ENCODE assay signal across 8 cellular contexts in genomic region chr3:40452562-40452875, GRCh38. TPM values are rescaled to one million over a fixed set of nuclear protein-coding genes. Genes with fewer than 3 reads are reported as not detected.
A peak's percentile ranks its signal among the peaks of the same experiment; 100 is the strongest.
DNase-seq lines count a peak whose midpoint lies in the region; ATAC-seq, FAIRE-seq and TF ChIP-seq lines count a peak whose summit lies in the region.

No MANE protein-coding gene starts in this region.

- no peaks in the 10 kb centered on the region for H4K20me1 ChIP-seq in astrocyte (ENCODE audit: insufficient read depth, low read length)

- peak overlapping the region; percentile 98 for H3K27ac Mint-ChIP-seq in activated CD4-positive, alpha-beta T cell treated with anti-CD3 and anti-CD28 coated beads, Interleukin-2, amount 10 ng/mL, durations not matched to agents 7 days and 5 days
- H3K27ac Mint-ChIP-seq in astrocyte (ENCODE audit: unreplicated experiment), result peak overlapping the region; percentile 93

- peak overlapping the region; percentile 78 for H3K4me3 Mint-ChIP-seq in activated CD4-positive, alpha-beta T cell treated with anti-CD3 and anti-CD28 coated beads, Interleukin-2, amount 10 ng/mL, durations not matched to agents 7 days and 5 days
- H3K4me3 Mint-ChIP-seq in astrocyte (ENCODE audit: unreplicated experiment), result peak overlapping the region; percentile 91

- H3K9ac ChIP-seq in astrocyte (ENCODE audit: low read length) (peak overlapping the region; percentile 88), liver (ENCODE audit: low read depth in 1 of 2, low read length in 2 of 2) (peak overlapping the region; percentile 24 to 87)

- H3K36me3 Mint-ChIP-seq in activated CD4-positive, alpha-beta T cell treated with anti-CD3 and anti-CD28 coated beads, Interleukin-2, amount 10 ng/mL, durations not matched to agents 7 days and 5 days (ENCODE audit: low read depth), result peaks cover 4% of the 10 kb centered on the region
- H3K36me3 Mint-ChIP-seq in astrocyte (ENCODE audit: low read depth, unreplicated experiment), result no peaks in the 10 kb centered on the region

- no peaks in the 10 kb centered on the region for H3K9me3 ChIP-seq in astrocyte (ENCODE audit: insufficient read depth, low read depth, low read length)
- H3K9me3 ChIP-seq in liver (ENCODE audit: control insufficient read depth in 4 of 4, low read length in 3 of 4), result no peaks in the 10 kb centered on the region
- H3K9me3 ChIP-seq in thymus (ENCODE audit: control insufficient read depth), result no peaks in the 10 kb centered on the region

- no peaks in the 10 kb centered on the region for H3K36me3 ChIP-seq in astrocyte (ENCODE audit: insufficient read depth, low read length)
- peaks cover 0 to 2% (median 0%) of the 10 kb centered on the region in 4 donors for H3K36me3 ChIP-seq in liver (ENCODE audit: control insufficient read depth in 4 of 4, insufficient read depth in 3 of 4, low read depth in 1 of 4, low read length in 3 of 4)
- no peaks in the 10 kb centered on the region for H3K36me3 ChIP-seq in thymus (ENCODE audit: control insufficient read depth, insufficient read depth)

- H3K4me1 ChIP-seq in astrocyte (ENCODE audit: insufficient read depth, low read length) (peaks cover 4% of the 10 kb centered on the region), liver (ENCODE audit: control insufficient read depth in 4 of 4, insufficient read depth in 4 of 4, low read length in 3 of 4) (peaks cover 0 to 30% (median 15%) of the 10 kb centered on the region in 4 donors), thymus (ENCODE audit: control insufficient read depth, insufficient read depth, low read length) (peaks cover 13% of the 10 kb centered on the region)

- CTCF ChIA-PET in activated CD4-positive, alpha-beta T cell treated with anti-CD3 and anti-CD28 coated beads, Interleukin-2, amount 10 ng/mL, durations not matched to agents 7 days and 5 days (lab: Charles Lee), result interaction anchor here (1.4 to 1.5 kb wide), 2 partner anchors 27 to 126 kb away, joined by 4 to 6 read pairs; no protein-coding TSS in a partner anchor

- no peak for TF ChIP-seq RAD21 in liver (IDR thresholded peaks at IDR 0.05)

- peak overlapping the region; percentile 99 for H2AFZ ChIP-seq in astrocyte (ENCODE audit: low read depth, low read length)

- H3K27me3 Mint-ChIP-seq in activated CD4-positive, alpha-beta T cell treated with anti-CD3 and anti-CD28 coated beads, Interleukin-2, amount 10 ng/mL, durations not matched to agents 7 days and 5 days, result no peaks in the 10 kb centered on the region
- H3K27me3 Mint-ChIP-seq in astrocyte (ENCODE audit: low read depth, unreplicated experiment), result no peaks in the 10 kb centered on the region

- peak overlapping the region; percentile 91 for H3K4me3 ChIP-seq in astrocyte (ENCODE audit: insufficient read depth, low read depth, low read length)
- peak overlapping the region; percentile 45 to 86 (median 52) for H3K4me3 ChIP-seq in liver (ENCODE audit: low read depth in 1 of 3, low read length in 3 of 3)
- H3K4me3 ChIP-seq in thymus (ENCODE audit: low read length), result peak overlapping the region; percentile 59

- peaks cover 5% of the 10 kb centered on the region for H3K79me2 ChIP-seq in astrocyte (ENCODE audit: insufficient read depth, low read length)

- H3K4me2 ChIP-seq in astrocyte (ENCODE audit: low read length), result peak overlapping the region; percentile 93

- no peak for FAIRE-seq in astrocyte (lab: Jason Lieb, UNC)

- 2% methylated on average over 7 of the region's 7 CpGs for WGBS in liver
- 8% methylated on average over 7 of the region's 7 CpGs for WGBS in thymus

- no peak for DNase-seq in activated CD4-positive, alpha-beta T cell treated with anti-CD3 and anti-CD28 coated beads, Interleukin-2, amount 10 ng/mL, durations not matched to agents 7 days and 5 days
- no peak for DNase-seq in activated CD4-positive, alpha-beta T cell treated with anti-CD3 and anti-CD28 coated beads for 4 hours
- DNase-seq in astrocyte (ENCODE audit: low read depth), result no peak
- DNase-seq in NCI-H524 (lab: John Stamatoyannopoulos, UW), result no peak
- no peak for DNase-seq in NCI-H1436 (lab: John Stamatoyannopoulos, UW)

- ATAC-seq in HG03280 (IDR thresholded peaks at IDR 0.05; ENCODE audit: unreplicated experiment), result no peak

- H3K4me1 Mint-ChIP-seq in activated CD4-positive, alpha-beta T cell treated with anti-CD3 and anti-CD28 coated beads, Interleukin-2, amount 10 ng/mL, durations not matched to agents 7 days and 5 days, result peaks cover 42% of the 10 kb centered on the region
- H3K4me1 Mint-ChIP-seq in astrocyte (ENCODE audit: low read depth, unreplicated experiment), result peaks cover 2% of the 10 kb centered on the region

- H3K27me3 ChIP-seq in astrocyte (ENCODE audit: insufficient read depth, low read length), result no peaks in the 10 kb centered on the region
- no peaks in the 10 kb centered on the region for H3K27me3 ChIP-seq in liver (ENCODE audit: control insufficient read depth in 4 of 4, insufficient read depth in 4 of 4, low read length in 3 of 4)
- H3K27me3 ChIP-seq in thymus (ENCODE audit: control insufficient read depth, insufficient read depth), result no peaks in the 10 kb centered on the region

- TF ChIP-seq CTCF in astrocyte (IDR thresholded peaks at IDR 0.05; ENCODE audit: insufficient read depth, low read depth, low read length) (no peak), liver (IDR thresholded peaks at IDR 0.05; ENCODE audit: low read depth, low read length, missing input control) (no peak)

- POLR2A ChIA-PET in activated CD4-positive, alpha-beta T cell treated with anti-CD3 and anti-CD28 coated beads, Interleukin-2, amount 10 ng/mL, durations not matched to agents 7 days and 5 days (lab: Charles Lee), result interaction anchor here (0.6 kb wide), 1 partner anchor 12 kb away, joined by 8 read pairs; no protein-coding TSS in a partner anchor

- H3K9me3 Mint-ChIP-seq in activated CD4-positive, alpha-beta T cell treated with anti-CD3 and anti-CD28 coated beads, Interleukin-2, amount 10 ng/mL, durations not matched to agents 7 days and 5 days, result no peaks in the 10 kb centered on the region
- no peaks in the 10 kb centered on the region for H3K9me3 Mint-ChIP-seq in astrocyte (ENCODE audit: unreplicated experiment)

- H3K27ac ChIP-seq in astrocyte (ENCODE audit: low read depth, low read length) (peak overlapping the region; percentile 90), liver (ENCODE audit: low read depth in 1 of 2, low read length in 2 of 2) (peak overlapping the region; percentile 78 to 98), thymus (ENCODE audit: low read depth) (peak overlapping the region; percentile 92)

TF ChIP-seq in liver, 16 proteins besides CTCF, POLR2A, EP300 and RAD21:
- no peak for TF ChIP-seq GABPA (IDR thresholded peaks at IDR 0.05 in 1 of 2, conservative IDR thresholded peaks at IDR 0.05 in 1 of 2)
- no peak for TF ChIP-seq NR2F2 (IDR thresholded peaks at IDR 0.05)
- no peak for TF ChIP-seq EGR1 (IDR thresholded peaks at IDR 0.05; ENCODE audit: low read depth in 2 of 2)
- TF ChIP-seq RXRA (IDR thresholded peaks at IDR 0.05), result no peak
- no peak for TF ChIP-seq HNF4A (conservative IDR thresholded peaks at IDR 0.05)
- peak; percentile 11 for TF ChIP-seq TAF1 (conservative IDR thresholded peaks at IDR 0.05)
- TF ChIP-seq MAX (IDR thresholded peaks at IDR 0.05), result no peak
- no peak for TF ChIP-seq SP1 (IDR thresholded peaks at IDR 0.05)
- no peak for TF ChIP-seq ZBTB33 (IDR thresholded peaks at IDR 0.05)

RNA-seq across cellular contexts. Expression of gene RPL14, which starts 4.6 kb away (rescaled TPM):
- total RNA-seq in activated CD4-positive, alpha-beta T cell treated with anti-CD3 and anti-CD28 coated beads, Interleukin-2, amount 10 ng/mL, durations not matched to agents 7 days and 5 days, result 1,000 to 10,000 TPM; 2,359 to 2,726 TPM
- total RNA-seq in astrocyte (1,485 and 1,706 TPM in 2 replicates), liver (100 to 1,000 TPM in 1 of 2 donors, 10 to 100 TPM in 1; 82.6 to 169 TPM)
- polyA plus RNA-seq in liver (100 to 1,000 TPM; 201 to 383 TPM), thymus (2,475 TPM)

RNA-seq across cellular contexts. Expression of gene ZNF619, which starts 24.4 kb away (rescaled TPM):
- total RNA-seq in activated CD4-positive, alpha-beta T cell treated with anti-CD3 and anti-CD28 coated beads, Interleukin-2, amount 10 ng/mL, durations not matched to agents 7 days and 5 days, result 1 to 10 TPM; 9.5 to 9.8 TPM
- 2.9 and 3.4 TPM in 2 replicates for total RNA-seq in astrocyte
- 1 to 10 TPM; 4.9 to 5.9 TPM for total RNA-seq in liver
- 1 to 10 TPM; 1.3 to 1.7 TPM for polyA plus RNA-seq in liver
- 1.3 TPM for polyA plus RNA-seq in thymus

RNA-seq across cellular contexts. Expression of gene ZNF620, which starts 53.3 kb away (rescaled TPM):
- total RNA-seq in activated CD4-positive, alpha-beta T cell treated with anti-CD3 and anti-CD28 coated beads, Interleukin-2, amount 10 ng/mL, durations not matched to agents 7 days and 5 days, result 1 to 10 TPM; 5.5 to 5.6 TPM
- total RNA-seq in astrocyte, result 2.9 and 4.2 TPM in 2 replicates
- 1 to 10 TPM; 2.4 to 7.1 TPM for total RNA-seq in liver
- 1 to 10 TPM in 1 of 2 donors, under 1 TPM in 1; 0.95 to 1.0 TPM for polyA plus RNA-seq in liver
- polyA plus RNA-seq in thymus, result 2.6 TPM
